In the genomic region with DNA sequence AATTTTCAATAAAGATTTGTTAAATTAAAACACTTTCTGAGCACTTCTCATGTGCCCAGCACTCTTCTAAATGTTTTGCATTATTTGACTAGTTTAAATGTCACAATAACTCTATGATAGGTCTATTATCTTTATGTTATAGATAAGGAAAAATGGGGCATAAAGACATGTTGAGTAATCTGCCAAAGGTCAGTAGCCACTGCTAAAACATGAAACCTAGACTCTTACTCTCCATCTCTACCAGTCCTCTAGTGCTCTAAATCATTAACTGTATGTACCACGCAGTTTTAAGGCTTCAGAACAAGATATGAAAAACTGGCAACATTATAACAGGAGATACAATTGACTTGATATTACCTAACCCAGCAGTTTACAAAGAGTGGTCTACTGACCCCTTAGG, we compare ENCODE assay signal across 20 cellular contexts. TPM values are rescaled to one million over a fixed set of nuclear protein-coding genes. Genes with fewer than 3 reads are reported as not detected.
A peak's percentile ranks its signal among the peaks of the same experiment; 100 is the strongest.
DNase-seq lines count a peak whose midpoint lies in the region; ATAC-seq and TF ChIP-seq lines count a peak whose summit lies in the region.
"Had no signal": no experiment of that assay in that cellular context is flagged by ENCODE, and none has a peak within 500 bp of the region (broad histone marks: within the 10 kb centered on the region; RNA-seq: fewer than 3 reads in every experiment).

No MANE protein-coding gene starts in this region.

- WGBS in right lobe of liver (ENCODE audit: insufficient coverage, low coverage, low lambda C conversion rate, missing lambda C conversion rate) = 15% methylated on average over 1 of the region's 1 CpG
- 68 to 81% methylated on average over 1 of the region's 1 CpG for WGBS in upper lobe of left lung, 2 donors

- no peaks in the 10 kb centered on the region for H3K27me3 Mint-ChIP-seq in Caco-2 (ENCODE audit: insufficient read depth, unreplicated experiment)
- H3K27me3 Mint-ChIP-seq in stimulated activated naive B cell treated with anti-CD40 and anti-IgM and Interleukin-4, amounts not matched to agents 10 μg/mL and 1 μg/mL and 100 μg/mL, for 72 hours = no peaks in the 10 kb centered on the region

- peak in 1 of 2 experiments; percentile 49 for DNase-seq in Caco-2
- peak; percentile 45 for DNase-seq in amniotic epithelial cell (ENCODE audit: low read depth)
- no peak for DNase-seq in right lobe of liver
- no peak for DNase-seq in stimulated activated naive B cell treated with anti-CD40 and anti-IgM and Interleukin-4, amounts not matched to agents 10 μg/mL and 1 μg/mL and 100 μg/mL, for 72 hours
- DNase-seq in NCI-H82 (lab: John Stamatoyannopoulos, UW) = no peak
- no peak for DNase-seq in upper lobe of left lung
- DNase-seq in activated CD4-positive, CD25-positive, alpha-beta regulatory T cell (lab: John Stamatoyannopoulos, UW) = no peak
- DNase-seq: DMS79 treated with DMSO at 0.1 percent for 48 hours, H7, HFFc6, KBM-7, NCI-H1092, NCI-H1436, NCI-H187 treated with DMSO at 0.1 percent for 48 hours, NCI-H2107, NCI-H69, PC-9, RPMI8226, SHP77 had no signal

- H3K4me1 ChIP-seq in Caco-2 = peaks cover 39% of the 10 kb centered on the region
- peaks cover 0 to 55% (median 13%) of the 10 kb centered on the region in 4 donors for H3K4me1 ChIP-seq in right lobe of liver
- H3K4me1 ChIP-seq in upper lobe of left lung = peaks cover 26 to 47% (median 41%) of the 10 kb centered on the region in 4 donors

- ATAC-seq in right lobe of liver (peak in 3 of 4 donors; percentile 51 to 72 (median 59)), upper lobe of left lung (ENCODE audit: low FRiP score in 2 of 2) (no peak)
- ATAC-seq in stimulated activated naive B cell treated with anti-CD40 and anti-IgM and Interleukin-4, amounts not matched to agents 10 μg/mL and 1 μg/mL and 100 μg/mL, for 72 hours (replicated peaks) = no peak

- CTCF ChIA-PET in Caco-2 (lab: Charles Lee) = no interaction called here

- TF ChIP-seq POLR2A in right lobe of liver (IDR thresholded peaks at IDR 0.05) = no peak
- TF ChIP-seq POLR2A in upper lobe of left lung (IDR thresholded peaks at IDR 0.05) = no peak

- H3K36me3 ChIP-seq in Caco-2 (ENCODE audit: control insufficient read depth, insufficient read depth, low read length) (no peaks in the 10 kb centered on the region), right lobe of liver (no peaks in the 10 kb centered on the region), upper lobe of left lung (no peaks in the 10 kb centered on the region)

- no peak overlapping the region for H3K4me3 ChIP-seq in Caco-2 (ENCODE audit: low read depth, low read length)
- H3K4me3 ChIP-seq in right lobe of liver = no peak overlapping the region
- H3K4me3 ChIP-seq in upper lobe of left lung = no peak overlapping the region
- H3K4me3 ChIP-seq: PC-9 had no signal

- no peak for TF ChIP-seq EP300 in upper lobe of left lung (IDR thresholded peaks at IDR 0.05)

- H3K9me3 ChIP-seq in Caco-2 (no peaks in the 10 kb centered on the region), right lobe of liver (no peaks in the 10 kb centered on the region), upper lobe of left lung (no peaks in the 10 kb centered on the region)

- peaks cover 46% of the 10 kb centered on the region for H3K4me1 Mint-ChIP-seq in Caco-2 (ENCODE audit: low read depth, unreplicated experiment)
- H3K4me1 Mint-ChIP-seq in stimulated activated naive B cell treated with anti-CD40 and anti-IgM and Interleukin-4, amounts not matched to agents 10 μg/mL and 1 μg/mL and 100 μg/mL, for 72 hours = peaks cover 19 to 54% of the 10 kb centered on the region in 2 donors

- peak overlapping the region; percentile 54 for H3K27ac Mint-ChIP-seq in Caco-2 (ENCODE audit: unreplicated experiment)
- H3K27ac Mint-ChIP-seq in stimulated activated naive B cell treated with anti-CD40 and anti-IgM and Interleukin-4, amounts not matched to agents 10 μg/mL and 1 μg/mL and 100 μg/mL, for 72 hours = peak overlapping the region; percentile 25
- H3K27ac Mint-ChIP-seq: HFFc6 had no signal

- no peaks in the 10 kb centered on the region for H3K27me3 ChIP-seq in Caco-2 (replicated peaks; ENCODE audit: control insufficient read depth, insufficient read depth, low read length)
- H3K27me3 ChIP-seq in right lobe of liver = no peaks in the 10 kb centered on the region
- no peaks in the 10 kb centered on the region for H3K27me3 ChIP-seq in upper lobe of left lung

- no peak for TF ChIP-seq CTCF in Caco-2 (IDR thresholded peaks at IDR 0.05; ENCODE audit: insufficient read depth in 1 of 2, low read depth in 1 of 2, low read length in 1 of 2, severe bottlenecking in 1 of 2, unreplicated experiment in 1 of 2)
- TF ChIP-seq CTCF in right lobe of liver (IDR thresholded peaks at IDR 0.05) = no peak
- no peak for TF ChIP-seq CTCF in upper lobe of left lung (IDR thresholded peaks at IDR 0.05)

- no peaks in the 10 kb centered on the region for H3K9me3 Mint-ChIP-seq in Caco-2 (ENCODE audit: unreplicated experiment)
- no peaks in the 10 kb centered on the region for H3K9me3 Mint-ChIP-seq in stimulated activated naive B cell treated with anti-CD40 and anti-IgM and Interleukin-4, amounts not matched to agents 10 μg/mL and 1 μg/mL and 100 μg/mL, for 72 hours
- H3K9me3 Mint-ChIP-seq: HFFc6 had no signal

- H3K36me3 Mint-ChIP-seq in Caco-2 (ENCODE audit: insufficient read depth, unreplicated experiment) = peaks cover 33% of the 10 kb centered on the region
- H3K36me3 Mint-ChIP-seq in stimulated activated naive B cell treated with anti-CD40 and anti-IgM and Interleukin-4, amounts not matched to agents 10 μg/mL and 1 μg/mL and 100 μg/mL, for 72 hours = peaks cover 23 to 27% of the 10 kb centered on the region in 2 donors

- peak overlapping the region; percentile 7 for H3K4me3 Mint-ChIP-seq in Caco-2 (ENCODE audit: unreplicated experiment)
- H3K4me3 Mint-ChIP-seq in stimulated activated naive B cell treated with anti-CD40 and anti-IgM and Interleukin-4, amounts not matched to agents 10 μg/mL and 1 μg/mL and 100 μg/mL, for 72 hours = no peak overlapping the region
- H3K4me3 Mint-ChIP-seq: HFFc6 had no signal

- intact Hi-C loops in Caco-2 (cut with micrococcal nuclease; ENCODE audit: unreplicated experiment) (no loop called here), right lobe of liver (cut with DNase I) (no loop called here)

- no TSS peak for BruUV-seq in Caco-2 (replicated peaks; lab: Mats Ljungman, UMichigan)

- H3K27ac ChIP-seq in right lobe of liver (no peak overlapping the region), upper lobe of left lung (peak overlapping the region in 1 of 4 donors; percentile 37)
- H3K27ac ChIP-seq: C4-2B, PC-9 had no signal

- POLR2A ChIA-PET in Caco-2 (lab: Charles Lee) = no interaction called here

RNA-seq across cellular contexts. Expression of a gene that starts 6.9 kb away (rescaled TPM):
- 210 and 227 TPM in 2 replicates for total RNA-seq in Caco-2 (2022)
- 100 to 1,000 TPM in 2 of 6 experiments, 10 to 100 TPM in 4; 59.3 to 163 (median 81.7) TPM for total RNA-seq in right lobe of liver
- 100 to 1,000 TPM in 5 of 6 donors, 10 to 100 TPM in 1; 63.9 to 161 (median 136) TPM for total RNA-seq in upper lobe of left lung

RNA-seq across cellular contexts. Expression of a gene that starts 33.7 kb away (rescaled TPM):
- total RNA-seq in Caco-2 (2022) (111 and 113 TPM in 2 replicates), right lobe of liver (10 to 100 TPM; 15.9 to 26.7 (median 18.2) TPM), upper lobe of left lung (10 to 100 TPM in 5 of 6 donors, 1 to 10 TPM in 1; 7.3 to 25.3 (median 21.8) TPM)

Comparison
In these comparisons a context has a peak if more than half of its experiments do, and no peak if none do; other contexts are left out.
1. ATAC-seq: peak in right lobe of liver (3 of 4); none in stimulated activated naive B cell treated with anti-CD40 and anti-IgM and Interleukin-4, amounts not matched to agents 10 μg/mL and 1 μg/mL and 100 μg/mL, for 72 hours (0 of 2) and upper lobe of left lung (0 of 2).